19 cellular contexts compared by ENCODE assay signal in genomic region chr4:123556526-123556925, GRCh38.
DNase-seq lines count a peak whose midpoint lies in the region; ATAC-seq and TF ChIP-seq lines count a peak whose summit lies in the region.
"Had no signal": no experiment of that assay in that cellular context is flagged by ENCODE, and none has a peak within 500 bp of the region (broad histone marks: within the 10 kb centered on the region; RNA-seq: fewer than 3 reads in every experiment).

No MANE protein-coding gene starts in this region.

- H3K4me1 Mint-ChIP-seq in mesothelial cell of epicardium (peaks cover 68% of the 10 kb centered on the region), type B pancreatic cell (ENCODE audit: unreplicated experiment) (peaks cover 65% of the 10 kb centered on the region)
- H3K4me1 Mint-ChIP-seq in activated CD4-positive, alpha-beta memory T cell treated with anti-CD3 and anti-CD28 coated beads for 36 hours (ENCODE audit: low read depth), result no peaks in the 10 kb centered on the region

- DNase-seq in Kasumi-1 (lab: John Stamatoyannopoulos, UW) (peak; percentile 8 to 16), body of pancreas (no peak), mesothelial cell of epicardium (ENCODE audit: low spot score in 2 of 2, unreplicated experiment in 2 of 2) (no peak), type B pancreatic cell (ENCODE audit: extremely low spot score, unreplicated experiment) (no peak)
- no peak for DNase-seq in stimulated activated naive CD4-positive, alpha-beta T cell (lab: John Stamatoyannopoulos, UW)
- DNase-seq in activated CD4-positive, alpha-beta memory T cell treated with anti-CD3 and anti-CD28 coated beads for 36 hours, result no peak
- DNase-seq: activated CD4-positive, alpha-beta T cell treated with anti-CD3 and anti-CD28 coated beads for 1 hour; caudate nucleus; left ventricle myocardium superior; NCI-H1048; NCI-H2107; NCI-H526 had no signal

- no peaks in the 10 kb centered on the region for H3K27me3 Mint-ChIP-seq in mesothelial cell of epicardium (ENCODE audit: low read depth)
- H3K27me3 Mint-ChIP-seq in type B pancreatic cell, result no peaks in the 10 kb centered on the region
- H3K27me3 Mint-ChIP-seq in activated CD4-positive, alpha-beta memory T cell treated with anti-CD3 and anti-CD28 coated beads for 36 hours, result peaks cover 3% of the 10 kb centered on the region

- H3K4me3 ChIP-seq in body of pancreas, result no peak overlapping the region
- H3K4me3 ChIP-seq: HAP-1, K562 had no signal

- POLR2A ChIA-PET in activated CD4-positive, alpha-beta memory T cell treated with anti-CD3 and anti-CD28 coated beads for 36 hours (lab: Charles Lee), result no interaction called here

- H3K9me3 Mint-ChIP-seq in mesothelial cell of epicardium (no peaks in the 10 kb centered on the region), type B pancreatic cell (no peaks in the 10 kb centered on the region)
- no peaks in the 10 kb centered on the region for H3K9me3 Mint-ChIP-seq in activated CD4-positive, alpha-beta memory T cell treated with anti-CD3 and anti-CD28 coated beads for 36 hours
- H3K9me3 Mint-ChIP-seq: activated T-helper 2 cell treated with anti-CD3 and anti-CD28 coated beads, Interferon-gamma antibody, Interleukin-2, Interleukin-4, amounts not matched to agents 10 μg/mL and 5 μg/mL and 100 μg/mL, durations not matched to agents 14 hours and 24 hours and 36 hours; stimulated activated effector memory CD8-positive, alpha-beta T cell treated with anti-CD3 and anti-CD28 coated beads, Interleukin-12 subunit alpha, Interleukin-12 subunit beta, amount 100 ng/mL, for 72 hours had no signal

- no peaks in the 10 kb centered on the region for H3K9me3 ChIP-seq in body of pancreas
- H3K9me3 ChIP-seq: HAP-1 had no signal

- H3K27ac Mint-ChIP-seq in mesothelial cell of epicardium, result peak overlapping the region; percentile 92
- H3K27ac Mint-ChIP-seq in type B pancreatic cell, result peak overlapping the region; percentile 96
- H3K27ac Mint-ChIP-seq in activated CD4-positive, alpha-beta memory T cell treated with anti-CD3 and anti-CD28 coated beads for 36 hours, result no peak overlapping the region
- H3K27ac Mint-ChIP-seq: activated T-helper 2 cell treated with anti-CD3 and anti-CD28 coated beads, Interferon-gamma antibody, Interleukin-2, Interleukin-4, amounts not matched to agents 10 μg/mL and 5 μg/mL and 100 μg/mL, durations not matched to agents 14 hours and 24 hours and 36 hours; B cell; stimulated activated effector memory CD8-positive, alpha-beta T cell treated with anti-CD3 and anti-CD28 coated beads, Interleukin-12 subunit alpha, Interleukin-12 subunit beta, amount 100 ng/mL, for 72 hours had no signal

- WGBS in body of pancreas, 2 donors, result 79 to 90% methylated on average over 4 of the region's 4 CpGs

- H3K36me3 Mint-ChIP-seq in mesothelial cell of epicardium (no peaks in the 10 kb centered on the region), type B pancreatic cell (no peaks in the 10 kb centered on the region)
- H3K36me3 Mint-ChIP-seq in activated CD4-positive, alpha-beta memory T cell treated with anti-CD3 and anti-CD28 coated beads for 36 hours, result no peaks in the 10 kb centered on the region
- H3K36me3 Mint-ChIP-seq: stimulated activated effector memory CD8-positive, alpha-beta T cell treated with anti-CD3 and anti-CD28 coated beads, Interleukin-12 subunit alpha, Interleukin-12 subunit beta, amount 100 ng/mL, for 72 hours had no signal

- no peak overlapping the region for H3K4me3 Mint-ChIP-seq in mesothelial cell of epicardium
- peak overlapping the region; percentile 79 for H3K4me3 Mint-ChIP-seq in type B pancreatic cell
- no peak overlapping the region for H3K4me3 Mint-ChIP-seq in activated CD4-positive, alpha-beta memory T cell treated with anti-CD3 and anti-CD28 coated beads for 36 hours
- H3K4me3 Mint-ChIP-seq: B cell; stimulated activated effector memory CD8-positive, alpha-beta T cell treated with anti-CD3 and anti-CD28 coated beads, Interleukin-12 subunit alpha, Interleukin-12 subunit beta, amount 100 ng/mL, for 72 hours had no signal

- TF ChIP-seq CTCF in body of pancreas (IDR thresholded peaks at IDR 0.05) (no peak), mesothelial cell of epicardium (IDR thresholded peaks at IDR 0.05; ENCODE audit: unreplicated experiment) (no peak), type B pancreatic cell (conservative IDR thresholded peaks at IDR 0.05) (no peak)

- peak overlapping the region; percentile 80 to 92 (median 87) for H3K27ac ChIP-seq in body of pancreas

- CTCF ChIA-PET in activated CD4-positive, alpha-beta memory T cell treated with anti-CD3 and anti-CD28 coated beads for 36 hours (lab: Charles Lee), result no interaction called here

- no peaks in the 10 kb centered on the region for H3K27me3 ChIP-seq in body of pancreas

- no peak for TF ChIP-seq POLR2A in body of pancreas (IDR thresholded peaks at IDR 0.05)

- ATAC-seq in body of pancreas, result no peak
- no peak for ATAC-seq in HG02870 (IDR thresholded peaks at IDR 0.05; ENCODE audit: unreplicated experiment)
- ATAC-seq: esophagus mucosa; K562; left ventricle myocardium superior; stimulated activated effector memory CD8-positive, alpha-beta T cell treated with anti-CD3 and anti-CD28 coated beads, Interleukin-12 subunit alpha, Interleukin-12 subunit beta, amount 100 ng/mL, for 72 hours had no signal

- H3K4me1 ChIP-seq in body of pancreas, result peaks cover 33% of the 10 kb centered on the region
- H3K4me1 ChIP-seq: HAP-1 had no signal

- no peaks in the 10 kb centered on the region for H3K36me3 ChIP-seq in body of pancreas (replicated peaks in 1 of 2; ENCODE audit: insufficient read depth in 1 of 2, low read depth in 2 of 2)
- H3K36me3 ChIP-seq: HAP-1 had no signal

- intact Hi-C loops in body of pancreas (cut with DNase I), result no loop called here
- intact Hi-C loops in activated CD4-positive, alpha-beta memory T cell treated with anti-CD3 and anti-CD28 coated beads for 36 hours (cut with micrococcal nuclease), result no loop called here

Comparison
In these comparisons a context has a peak if more than half of its experiments do, and no peak if none do; other contexts are left out.
1. DNase-seq: peak in Kasumi-1 (2 of 2); none in body of pancreas (0 of 4), mesothelial cell of epicardium (0 of 2), type B pancreatic cell (single experiment), stimulated activated naive CD4-positive, alpha-beta T cell (0 of 6) and activated CD4-positive, alpha-beta memory T cell treated with anti-CD3 and anti-CD28 coated beads for 36 hours (single experiment).